ENCODE assay signal across 8 cellular contexts in the genomic region with DNA sequence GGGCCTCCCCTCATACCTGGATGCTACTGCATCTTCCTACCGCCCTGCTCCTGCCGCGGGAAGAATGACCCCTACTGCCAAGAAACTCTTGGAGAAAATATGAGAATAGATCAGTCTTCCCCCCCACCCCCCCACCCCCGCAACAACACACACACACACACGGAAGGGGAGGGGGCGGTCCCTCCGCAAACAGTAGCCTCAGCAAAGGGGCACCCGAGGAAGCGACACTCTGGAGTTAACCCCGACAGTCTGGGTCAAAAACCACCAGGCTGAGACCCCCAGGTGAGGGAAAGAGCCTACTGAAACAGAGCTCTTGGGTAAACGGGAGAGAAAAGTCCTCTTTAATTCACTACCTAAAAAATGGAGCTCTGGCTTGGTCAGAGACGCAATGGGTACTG. TPM values are rescaled to one million over a fixed set of nuclear protein-coding genes. Genes with fewer than 3 reads are reported as not detected.
DNase-seq lines count a peak whose midpoint lies in the region; TF ChIP-seq lines count a peak whose summit lies in the region.

No MANE protein-coding gene starts in this region.

- no TSS peak for BruUV-seq in OCI-LY7 (replicated peaks; lab: Mats Ljungman, UMichigan)

- H3K4me2 ChIP-seq in OCI-LY7 (ENCODE audit: low read length), result peak overlapping the region; percentile 86

- H3K9me3 ChIP-seq in OCI-LY7 (ENCODE audit: low read length) (no peaks in the 10 kb centered on the region), neuron (ENCODE audit: low read length) (no peaks in the 10 kb centered on the region)
- no peaks in the 10 kb centered on the region for H3K9me3 ChIP-seq in effector memory CD4-positive, alpha-beta T cell (ENCODE audit: control insufficient read depth, low read length)

- CTCF ChIA-PET in OCI-LY7 (lab: Charles Lee; ENCODE audit: unreplicated experiment), result no interaction called here

- H3K9me2 ChIP-seq in OCI-LY7 (ENCODE audit: insufficient read depth, low read length), result no peaks in the 10 kb centered on the region

- H2AFZ ChIP-seq in OCI-LY7 (ENCODE audit: low read length) (no peak overlapping the region), neuron (ENCODE audit: low read depth, low read length) (no peak overlapping the region)

- no peak for DNase-seq in OCI-LY7 (ENCODE audit: low spot score)
- DNase-seq in effector memory CD4-positive, alpha-beta T cell, result no peak
- no peak for DNase-seq in NCI-H1092 (lab: John Stamatoyannopoulos, UW)
- no peak for DNase-seq in NCI-H345 treated with DMSO at 0.1 percent for 48 hours (lab: John Stamatoyannopoulos, UW; ENCODE audit: unreplicated experiment)
- DNase-seq in NCI-H2107 treated with DMSO at 0.1 percent for 48 hours (lab: John Stamatoyannopoulos, UW; ENCODE audit: unreplicated experiment), result no peak
- DNase-seq in iPS-NIHi7 (ENCODE audit: extremely low spot score), result no peak

- intact Hi-C loops in OCI-LY7 (cut with micrococcal nuclease; ENCODE audit: unreplicated experiment), result no loop called here

- TF ChIP-seq CTCF in C4-2B (conservative IDR thresholded peaks at IDR 0.05) (no peak), OCI-LY7 (conservative IDR thresholded peaks at IDR 0.05; ENCODE audit: low read length) (no peak)

- H4K20me1 ChIP-seq in OCI-LY7 (ENCODE audit: insufficient read depth, low read length), result peaks cover 47% of the 10 kb centered on the region

- peak overlapping the region; percentile 96 for H3K27ac ChIP-seq in C4-2B
- H3K27ac ChIP-seq in OCI-LY7 (ENCODE audit: low read depth, low read length, poor library complexity, severe bottlenecking), result peak overlapping the region; percentile 58
- peak overlapping the region; percentile 71 for H3K27ac ChIP-seq in effector memory CD4-positive, alpha-beta T cell (ENCODE audit: insufficient read depth, low read length, poor library complexity, severe bottlenecking)

- H3K27me3 ChIP-seq in effector memory CD4-positive, alpha-beta T cell (replicated peaks; ENCODE audit: control insufficient read depth, insufficient read depth, low read length, poor library complexity, severe bottlenecking), result no peaks in the 10 kb centered on the region
- no peaks in the 10 kb centered on the region for H3K27me3 ChIP-seq in neuron (ENCODE audit: insufficient read depth, low read length)

- peaks cover 68% of the 10 kb centered on the region for H3K79me2 ChIP-seq in OCI-LY7 (ENCODE audit: insufficient read depth, low read depth, low read length)

- H3K36me3 ChIP-seq in OCI-LY7 (ENCODE audit: insufficient read depth, low read length), result peaks cover 61% of the 10 kb centered on the region
- peaks cover 20% of the 10 kb centered on the region for H3K36me3 ChIP-seq in effector memory CD4-positive, alpha-beta T cell (ENCODE audit: control insufficient read depth, insufficient read depth, low read length)
- peaks cover 14% of the 10 kb centered on the region for H3K36me3 ChIP-seq in neuron (ENCODE audit: insufficient read depth, low read length)

- POLR2A ChIA-PET in OCI-LY7 (lab: Charles Lee), result interaction anchor here (0.7 to 1.8 kb wide), 4 partner anchors 10 to 42 kb away, joined by 3 to 7 read pairs (median 4); no protein-coding TSS in a partner anchor

- H3K4me3 ChIP-seq in OCI-LY7 (ENCODE audit: low read depth, low read length, poor library complexity, severe bottlenecking) (peak overlapping the region; percentile 99), neuron (ENCODE audit: low read length) (peak overlapping the region; percentile 84)
- peak overlapping the region; percentile 89 for H3K4me3 ChIP-seq in effector memory CD4-positive, alpha-beta T cell (ENCODE audit: insufficient read depth, low read depth, low read length, poor library complexity, severe bottlenecking)

- H3K4me1 ChIP-seq in OCI-LY7 (ENCODE audit: insufficient read depth, low read length, poor library complexity, severe bottlenecking), result peaks cover 54% of the 10 kb centered on the region
- peaks cover 16% of the 10 kb centered on the region for H3K4me1 ChIP-seq in effector memory CD4-positive, alpha-beta T cell (ENCODE audit: control insufficient read depth, insufficient read depth, low read length, poor library complexity, severe bottlenecking)
- H3K4me1 ChIP-seq in neuron (ENCODE audit: insufficient read depth, low read length), result peaks cover 17% of the 10 kb centered on the region

RNA-seq across cellular contexts. Expression of gene MED26, which starts 1.2 kb away (rescaled TPM):
- total RNA-seq in OCI-LY7 (2014; rRNA removed; shearing (Covaris generic)), result 17.2 and 19.4 TPM in 2 replicates
- 26.8 and 27.1 TPM in 2 replicates for total RNA-seq in OCI-LY7 (2022)

RNA-seq across cellular contexts. Expression of gene SMIM7, which starts 33.1 kb away (rescaled TPM):
- 75.5 and 87.0 TPM in 2 replicates for total RNA-seq in OCI-LY7 (2014; rRNA removed; shearing (Covaris generic))
- 96.3 and 104 TPM in 2 replicates for total RNA-seq in OCI-LY7 (2022)

RNA-seq across cellular contexts. Expression of gene TMEM38A, which starts 34.1 kb away (rescaled TPM):
- 10.3 and 20.4 TPM in 2 replicates for total RNA-seq in OCI-LY7 (2014; rRNA removed; shearing (Covaris generic))
- 18.1 and 23.6 TPM in 2 replicates for total RNA-seq in OCI-LY7 (2022)

RNA-seq across cellular contexts. Expression of gene SLC35E1, which starts 54.6 kb away (rescaled TPM):
- 17.3 and 21.1 TPM in 2 replicates for total RNA-seq in OCI-LY7 (2014; rRNA removed; shearing (Covaris generic))
- total RNA-seq in OCI-LY7 (2022), result 37.2 and 41.2 TPM in 2 replicates
